Comparison of ENCODE assay signal across 12 cellular contexts in the genomic region with DNA sequence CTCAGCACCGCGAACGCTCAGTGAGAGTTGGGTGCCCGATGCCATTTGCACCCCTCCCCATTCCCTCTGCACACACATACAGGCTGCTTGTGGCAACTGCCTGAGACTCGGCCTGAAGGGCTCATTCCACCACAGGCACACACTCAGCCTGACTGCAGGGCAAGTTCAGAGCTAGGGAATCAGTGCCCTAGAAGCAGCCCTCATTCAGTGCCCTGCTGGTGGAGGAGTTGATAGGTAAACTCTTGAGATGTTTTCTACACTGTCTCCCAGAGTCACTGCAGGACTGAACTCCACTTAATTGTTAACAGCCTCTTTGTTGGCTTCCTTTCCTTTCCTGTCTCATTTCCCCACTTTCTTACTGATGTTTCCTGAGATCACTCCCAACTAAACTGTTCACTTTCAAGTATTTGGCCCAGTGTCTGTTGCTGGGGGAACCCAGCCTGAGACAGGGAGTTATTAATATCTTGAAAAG. TPM values are rescaled to one million over a fixed set of nuclear protein-coding genes. Genes with fewer than 3 reads are reported as not detected.
DNase-seq lines count a peak whose midpoint lies in the region; ATAC-seq and TF ChIP-seq lines count a peak whose summit lies in the region.
"Had no signal": no experiment of that assay in that cellular context is flagged by ENCODE, and none has a peak within 500 bp of the region (broad histone marks: within the 10 kb centered on the region; RNA-seq: fewer than 3 reads in every experiment).

No MANE protein-coding gene starts in this region.

- peaks cover 6 to 7% of the 10 kb centered on the region in 2 experiments for H3K4me1 ChIP-seq in trophoblast cell (ENCODE audit: control insufficient read depth in 1 of 2, insufficient read depth in 2 of 2, low read length in 2 of 2)

- H2BK12ac ChIP-seq in trophoblast cell (ENCODE audit: low read length) = peak overlapping the region; percentile 97

- no peak overlapping the region for H2BK5ac ChIP-seq in trophoblast cell (ENCODE audit: low read depth, low read length, poor library complexity)

- peak overlapping the region; percentile 32 for H2AFZ ChIP-seq in trophoblast cell (ENCODE audit: insufficient read depth, low read length, poor library complexity)

- no peaks in the 10 kb centered on the region for H3K4me1 Mint-ChIP-seq in activated naive CD8-positive, alpha-beta T cell treated with anti-CD3 and anti-CD28 coated beads, Interleukin-2, amount 50 U/mL, for 24 hours

- H3K14ac ChIP-seq in trophoblast cell (ENCODE audit: low read length) = peak overlapping the region; percentile 91

- peak; percentile 90 for ATAC-seq in SK-N-SH treated with all-trans-retinoic acid at 6 μM for 48 hours
- no peak for ATAC-seq in activated CD4-positive, CD25-positive, alpha-beta regulatory T cell treated with anti-CD3 and anti-CD28 coated beads, Interleukin-2, amount 50 U/mL, for 24 hours
- no peak for ATAC-seq in activated naive CD8-positive, alpha-beta T cell treated with anti-CD3 and anti-CD28 coated beads, Interleukin-2, amount 50 U/mL, for 24 hours
- ATAC-seq in activated naive CD4-positive, alpha-beta T cell treated with anti-CD3 and anti-CD28 coated beads, Interleukin-2, amount 50 U/mL, for 72 hours = no peak

- H3K4ac ChIP-seq in trophoblast cell (ENCODE audit: low read depth, low read length) = peak overlapping the region; percentile 66

- H3K36me3 ChIP-seq in trophoblast cell (ENCODE audit: control insufficient read depth in 1 of 2, insufficient read depth in 2 of 2, low read length in 2 of 2) = no peaks in the 10 kb centered on the region
- H3K36me3 ChIP-seq: stomach had no signal

- H3K18ac ChIP-seq in trophoblast cell (ENCODE audit: low read length) = peak overlapping the region; percentile 21

- H3K4me2 ChIP-seq in trophoblast cell (ENCODE audit: low read length) = no peak overlapping the region

- H4K12ac ChIP-seq in trophoblast cell (ENCODE audit: low read depth, low read length) = peak overlapping the region; percentile 39

- peaks cover 15% of the 10 kb centered on the region for H3K79me1 ChIP-seq in trophoblast cell (ENCODE audit: low read length)

- no CpG with 5 or more reads among the region's 5 CpGs for WGBS in trophoblast cell (ENCODE audit: extremely low coverage, insufficient coverage, insufficient read length)

- H4K8ac ChIP-seq in trophoblast cell (ENCODE audit: low read depth, low read length) = peak overlapping the region; percentile 64

- H2BK120ac ChIP-seq in trophoblast cell (ENCODE audit: insufficient read depth, low read length, poor library complexity) = peak overlapping the region; percentile 82

- H3K27ac Mint-ChIP-seq in activated naive CD8-positive, alpha-beta T cell treated with anti-CD3 and anti-CD28 coated beads, Interleukin-2, amount 50 U/mL, for 24 hours = no peak overlapping the region
- H3K27ac Mint-ChIP-seq in activated naive CD4-positive, alpha-beta T cell treated with anti-CD3 and anti-CD28 coated beads, Interleukin-2, amount 50 U/mL, for 72 hours = no peak overlapping the region

- no peaks in the 10 kb centered on the region for H3K9me3 ChIP-seq in trophoblast cell (ENCODE audit: insufficient read depth, low read depth, low read length)
- H3K9me3 ChIP-seq: stomach had no signal

- peak overlapping the region; percentile 65 for H2AK5ac ChIP-seq in trophoblast cell (ENCODE audit: low read length)

- TF ChIP-seq CTCF in AG10803 (conservative IDR thresholded peaks at IDR 0.05; ENCODE audit: low read length) (peak; percentile 22; the same call in 1 of the 2 replicates), fibroblast of the aortic adventitia (IDR thresholded peaks at IDR 0.05; ENCODE audit: insufficient read depth, low read length) (no peak)

- H3K23ac ChIP-seq in trophoblast cell (ENCODE audit: low read length) = no peak overlapping the region

- H3K4me3 ChIP-seq in AG10803 (ENCODE audit: low read length) (no peak overlapping the region), fibroblast of the aortic adventitia (ENCODE audit: low read depth, low read length) (no peak overlapping the region), trophoblast cell (ENCODE audit: low read depth, low read length) (no peak overlapping the region)
- H3K4me3 ChIP-seq: stomach had no signal

- H3K27ac ChIP-seq in trophoblast cell (ENCODE audit: low read depth, low read length) = peak overlapping the region; percentile 23

- no peaks in the 10 kb centered on the region for H3K79me2 ChIP-seq in trophoblast cell (ENCODE audit: control insufficient read depth, insufficient read depth, low read length, poor library complexity)

- H3K27me3 Mint-ChIP-seq in activated naive CD8-positive, alpha-beta T cell treated with anti-CD3 and anti-CD28 coated beads, Interleukin-2, amount 50 U/mL, for 24 hours = peaks cover 1% of the 10 kb centered on the region

- no peak overlapping the region for H3K9ac ChIP-seq in trophoblast cell (ENCODE audit: low read length)

- H3K4me3 Mint-ChIP-seq in activated naive CD8-positive, alpha-beta T cell treated with anti-CD3 and anti-CD28 coated beads, Interleukin-2, amount 50 U/mL, for 24 hours = no peak overlapping the region

- H3K27me3 ChIP-seq in trophoblast cell (ENCODE audit: insufficient read depth, low read length) = no peaks in the 10 kb centered on the region
- H3K27me3 ChIP-seq: stomach had no signal

- peak overlapping the region; percentile 78 for H4K91ac ChIP-seq in trophoblast cell (ENCODE audit: low read depth, low read length)

- no peaks in the 10 kb centered on the region for H3K9me3 Mint-ChIP-seq in activated naive CD8-positive, alpha-beta T cell treated with anti-CD3 and anti-CD28 coated beads, Interleukin-2, amount 50 U/mL, for 24 hours
- H3K9me3 Mint-ChIP-seq in activated naive CD4-positive, alpha-beta T cell treated with anti-CD3 and anti-CD28 coated beads, Interleukin-2, amount 50 U/mL, for 72 hours = peaks cover 0 to 3% of the 10 kb centered on the region in 2 donors

- no peaks in the 10 kb centered on the region for H3K36me3 Mint-ChIP-seq in activated naive CD8-positive, alpha-beta T cell treated with anti-CD3 and anti-CD28 coated beads, Interleukin-2, amount 50 U/mL, for 24 hours (ENCODE audit: low read depth)
- H3K36me3 Mint-ChIP-seq in activated naive CD4-positive, alpha-beta T cell treated with anti-CD3 and anti-CD28 coated beads, Interleukin-2, amount 50 U/mL, for 72 hours = no peaks in the 10 kb centered on the region

- peak; percentile 74 for DNase-seq in AG10803 (ENCODE audit: low read depth)
- DNase-seq in fibroblast of the aortic adventitia (ENCODE audit: low read depth) = peak; percentile 39
- DNase-seq in trophoblast cell = peak in 1 of 2 donors; percentile 41
- DNase-seq in ureter (ENCODE audit: low spot score) = no peak
- DNase-seq in activated naive CD8-positive, alpha-beta T cell treated with anti-CD3 and anti-CD28 coated beads, Interleukin-2, amount 50 U/mL, for 24 hours = no peak
- no peak for DNase-seq in activated naive CD4-positive, alpha-beta T cell treated with anti-CD3 and anti-CD28 coated beads, Interleukin-2, amount 50 U/mL, for 72 hours (ENCODE audit: low spot score in 2 of 2)
- DNase-seq: NCI-H510A treated with DMSO at 0.1 percent for 48 hours; Right ventricle myocardium superior; stimulated activated CD4-positive, alpha-beta T cell treated with anti-CD3 and anti-CD28 coated beads, Interleukin-2, amount 100 ng/mL, for 48 hours; stomach had no signal

TF ChIP-seq in SK-N-SH treated with all-trans-retinoic acid at 6 μM for 48 hours, 23 proteins besides CTCF, POLR2A, EP300 and RAD21:
- TF ChIP-seq CREB5 (CRISPR knock-in tag; IDR thresholded peaks at IDR 0.05; ENCODE audit: low read depth) = no peak
- TF ChIP-seq, protein P1, sequence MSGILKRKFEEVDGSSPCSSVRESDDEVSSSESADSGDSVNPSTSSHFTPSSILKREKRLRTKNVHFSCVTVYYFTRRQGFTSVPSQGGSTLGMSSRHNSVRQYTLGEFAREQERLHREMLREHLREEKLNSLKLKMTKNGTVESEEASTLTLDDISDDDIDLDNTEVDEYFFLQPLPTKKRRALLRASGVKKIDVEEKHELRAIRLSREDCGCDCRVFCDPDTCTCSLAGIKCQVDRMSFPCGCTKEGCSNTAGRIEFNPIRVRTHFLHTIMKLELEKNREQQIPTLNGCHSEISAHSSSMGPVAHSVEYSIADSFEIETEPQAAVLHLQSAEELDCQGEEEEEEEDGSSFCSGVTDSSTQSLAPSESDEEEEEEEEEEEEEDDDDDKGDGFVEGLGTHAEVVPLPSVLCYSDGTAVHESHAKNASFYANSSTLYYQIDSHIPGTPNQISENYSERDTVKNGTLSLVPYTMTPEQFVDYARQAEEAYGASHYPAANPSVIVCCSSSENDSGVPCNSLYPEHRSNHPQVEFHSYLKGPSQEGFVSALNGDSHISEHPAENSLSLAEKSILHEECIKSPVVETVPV (CRISPR knock-in tag; IDR thresholded peaks at IDR 0.05) = no peak
- TF ChIP-seq TCF4 (CRISPR knock-in tag; IDR thresholded peaks at IDR 0.05; ENCODE audit: borderline replicate concordance) = no peak
- no peak for TF ChIP-seq ESRRG (CRISPR knock-in tag; IDR thresholded peaks at IDR 0.05)
- no peak for TF ChIP-seq ZNF8 (CRISPR knock-in tag; IDR thresholded peaks at IDR 0.05)
- TF ChIP-seq BACH2 (CRISPR knock-in tag; IDR thresholded peaks at IDR 0.05; ENCODE audit: borderline replicate concordance) = no peak
- no peak for TF ChIP-seq ZC3H10 (CRISPR knock-in tag; IDR thresholded peaks at IDR 0.05)
TF ChIP-seq in SK-N-SH treated with all-trans-retinoic acid at 6 μM for 48 hours: peak in this region for 0.

RNA-seq across cellular contexts. Expression of gene PPP1R36, which starts 16.9 kb away (rescaled TPM):
- total RNA-seq in fibroblast of the aortic adventitia (ENCODE audit: low replicate concordance) = 0.18 TPM in 1 of 2 replicates, not detected in the other
- polyA plus RNA-seq in trophoblast cell (2013) = 0.97 and 0.99 TPM in 2 replicates
- 4.6 TPM for total RNA-seq in ureter
- total RNA-seq in activated naive CD4-positive, alpha-beta T cell treated with anti-CD3 and anti-CD28 coated beads, Interleukin-2, amount 50 U/mL, for 72 hours = not detected

RNA-seq across cellular contexts. Expression of gene HSPA2, which starts 26.1 kb away (rescaled TPM):
- total RNA-seq in fibroblast of the aortic adventitia (ENCODE audit: low replicate concordance) (0.98 and 2.5 TPM in 2 replicates), ureter (36.7 TPM)
- polyA plus RNA-seq in trophoblast cell (2013) = 52.5 and 55.1 TPM in 2 replicates
- total RNA-seq in activated naive CD4-positive, alpha-beta T cell treated with anti-CD3 and anti-CD28 coated beads, Interleukin-2, amount 50 U/mL, for 72 hours = 1 to 10 TPM; 4.1 to 8.2 TPM

Comparison
In these comparisons a context has a peak if more than half of its experiments do, and no peak if none do; other contexts are left out.
1. DNase-seq: peak in AG10803 (single experiment) and fibroblast of the aortic adventitia (single experiment); none in ureter (single experiment), activated naive CD8-positive, alpha-beta T cell treated with anti-CD3 and anti-CD28 coated beads, Interleukin-2, amount 50 U/mL, for 24 hours (single experiment) and activated naive CD4-positive, alpha-beta T cell treated with anti-CD3 and anti-CD28 coated beads, Interleukin-2, amount 50 U/mL, for 72 hours (0 of 2).